10 cellular contexts compared by ENCODE assay signal in the genomic region with DNA sequence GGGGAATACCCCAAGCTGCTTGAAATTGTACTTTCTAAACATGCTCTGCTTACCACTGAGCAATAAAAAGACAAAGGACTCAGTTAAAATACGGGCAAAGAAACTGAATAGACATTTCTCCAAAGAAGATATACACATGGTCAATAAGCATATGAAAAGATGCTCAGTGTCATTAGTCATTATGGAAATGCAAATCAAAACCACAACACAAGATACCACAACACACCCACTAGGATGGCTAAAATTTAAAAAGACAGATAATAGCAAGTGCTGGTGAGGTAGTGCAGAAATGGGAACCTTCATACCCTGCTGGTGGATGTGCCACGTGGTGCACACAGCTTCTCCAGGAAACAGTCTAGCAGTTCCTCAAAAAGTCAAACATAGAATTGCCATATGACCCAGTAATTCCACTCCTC. TPM values are rescaled to one million over a fixed set of nuclear protein-coding genes. Genes with fewer than 3 reads are reported as not detected.
DNase-seq lines count a peak whose midpoint lies in the region; ATAC-seq and TF ChIP-seq lines count a peak whose summit lies in the region.
"Had no signal": no experiment of that assay in that cellular context is flagged by ENCODE, and none has a peak within 500 bp of the region (broad histone marks: within the 10 kb centered on the region; RNA-seq: fewer than 3 reads in every experiment).

No MANE protein-coding gene starts in this region.

- H3K9me3 ChIP-seq in tibial artery (no peaks in the 10 kb centered on the region), upper lobe of left lung (no peaks in the 10 kb centered on the region)
- H3K9me3 ChIP-seq: gastrocnemius medialis had no signal

- intact Hi-C loops in tibial artery (cut with DNase I; ENCODE audit: low total_unique reads) = no loop called here

- H3K4me1 ChIP-seq in tibial artery = peaks cover 0 to 100% (median 86%) of the 10 kb centered on the region in 4 donors
- H3K4me1 ChIP-seq in upper lobe of left lung = peaks cover 45 to 92% (median 67%) of the 10 kb centered on the region in 4 donors

- peak overlapping the region; percentile 80 for H3K4me3 Mint-ChIP-seq in activated naive CD4-positive, alpha-beta T cell treated with anti-CD3 and anti-CD28 coated beads, Interleukin-2, amount 50 U/mL, for 24 hours
- peak overlapping the region in 4 of 5 experiments; percentile 52 to 66 (median 62) for H3K4me3 Mint-ChIP-seq in brain

- peak overlapping the region; percentile 91 to 99 for H3K27ac ChIP-seq in tibial artery
- H3K27ac ChIP-seq in upper lobe of left lung = peak overlapping the region in 1 of 4 donors; percentile 40

- DNase-seq in activated naive CD4-positive, alpha-beta T cell treated with Interleukin-2 at 50 U/mL for 16 hours = no peak
- DNase-seq in tibial artery = no peak
- no peak for DNase-seq in effector CD4-positive, alpha-beta T cell
- no peak for DNase-seq in upper lobe of left lung
- DNase-seq: cortex of kidney, gastrocnemius medialis had no signal

- H3K27me3 ChIP-seq in tibial artery = no peaks in the 10 kb centered on the region
- H3K27me3 ChIP-seq in upper lobe of left lung = no peaks in the 10 kb centered on the region
- H3K27me3 ChIP-seq: gastrocnemius medialis had no signal

- WGBS in upper lobe of left lung, 2 donors = 61 to 64% methylated on average over 2 of the region's 2 CpGs

- ATAC-seq in HG02884 (IDR thresholded peaks at IDR 0.05; ENCODE audit: unreplicated experiment) (peak; percentile 38), upper lobe of left lung (ENCODE audit: low FRiP score in 2 of 2) (no peak), GM21576 (IDR thresholded peaks at IDR 0.05; ENCODE audit: unreplicated experiment) (no peak)
- ATAC-seq: gastrocnemius medialis had no signal

- H3K27ac Mint-ChIP-seq in activated naive CD4-positive, alpha-beta T cell treated with anti-CD3 and anti-CD28 coated beads, Interleukin-2, amount 50 U/mL, for 24 hours = peak overlapping the region; percentile 80
- peak overlapping the region in 4 of 5 experiments; percentile 59 to 99 (median 82) for H3K27ac Mint-ChIP-seq in brain

- no peak for TF ChIP-seq EP300 in upper lobe of left lung (IDR thresholded peaks at IDR 0.05)

- H3K4me3 ChIP-seq in tibial artery (no peak overlapping the region), upper lobe of left lung (no peak overlapping the region)
- H3K4me3 ChIP-seq: gastrocnemius medialis had no signal

- TF ChIP-seq CTCF in brain (conservative IDR thresholded peaks at IDR 0.05) = no peak
- TF ChIP-seq CTCF in tibial artery (IDR thresholded peaks at IDR 0.05) = no peak
- no peak for TF ChIP-seq CTCF in upper lobe of left lung (IDR thresholded peaks at IDR 0.05)

- no peaks in the 10 kb centered on the region for H3K9me3 Mint-ChIP-seq in activated naive CD4-positive, alpha-beta T cell treated with anti-CD3 and anti-CD28 coated beads, Interleukin-2, amount 50 U/mL, for 24 hours
- H3K9me3 Mint-ChIP-seq in brain = no peaks in the 10 kb centered on the region

- H3K36me3 Mint-ChIP-seq in activated naive CD4-positive, alpha-beta T cell treated with anti-CD3 and anti-CD28 coated beads, Interleukin-2, amount 50 U/mL, for 24 hours = peaks cover 7% of the 10 kb centered on the region
- H3K36me3 Mint-ChIP-seq in brain = peaks cover 8% of the 10 kb centered on the region

- TF ChIP-seq POLR2A in upper lobe of left lung (IDR thresholded peaks at IDR 0.05) = no peak

- H3K36me3 ChIP-seq in tibial artery (no peaks in the 10 kb centered on the region), upper lobe of left lung (no peaks in the 10 kb centered on the region)
- H3K36me3 ChIP-seq: gastrocnemius medialis had no signal

- H3K4me1 Mint-ChIP-seq in activated naive CD4-positive, alpha-beta T cell treated with anti-CD3 and anti-CD28 coated beads, Interleukin-2, amount 50 U/mL, for 24 hours = peaks cover 19% of the 10 kb centered on the region
- peaks cover 46% of the 10 kb centered on the region for H3K4me1 Mint-ChIP-seq in brain

- H3K27me3 Mint-ChIP-seq in activated naive CD4-positive, alpha-beta T cell treated with anti-CD3 and anti-CD28 coated beads, Interleukin-2, amount 50 U/mL, for 24 hours = no peaks in the 10 kb centered on the region
- H3K27me3 Mint-ChIP-seq in brain = no peaks in the 10 kb centered on the region

RNA-seq across cellular contexts. Expression of a gene that starts 21.3 kb away (rescaled TPM):
- polyA plus RNA-seq in brain (ENCODE audit: insufficient read depth, low read depth, low replicate concordance) = 53.8 TPM
- 100 to 1,000 TPM in 2 of 6 donors, 10 to 100 TPM in 4; 45.2 to 119 (median 81.9) TPM for total RNA-seq in upper lobe of left lung
